2 cellular contexts compared by ENCODE assay signal in the genomic region with DNA sequence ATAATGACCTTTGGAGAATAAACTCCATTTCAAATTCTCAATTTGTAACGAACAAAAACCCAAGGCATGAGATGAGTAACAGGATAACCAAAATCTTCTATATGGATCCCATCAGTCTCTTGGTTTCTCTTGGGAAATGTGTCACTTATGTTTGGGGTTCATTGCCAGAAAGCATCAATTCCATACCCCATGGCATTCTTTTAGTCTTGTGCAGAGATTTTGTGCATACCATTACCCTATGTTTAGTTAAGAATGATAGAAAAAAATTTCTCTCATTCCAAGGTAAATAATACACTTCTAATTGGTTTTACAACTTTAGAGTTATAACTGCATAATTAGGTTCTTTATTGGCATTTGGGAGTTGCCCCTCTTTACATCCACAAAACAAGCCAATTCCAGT.
TF ChIP-seq lines count a peak whose summit lies in the region.

No MANE protein-coding gene starts in this region.

TF ChIP-seq in IMR-90, 13 proteins besides CTCF, POLR2A, EP300 and RAD21 (continued from another document):
- TF ChIP-seq CHD1 (IDR thresholded peaks at IDR 0.05; ENCODE audit: low read depth, low read length), result no peak
- TF ChIP-seq BHLHE40 (IDR thresholded peaks at IDR 0.05; ENCODE audit: low read depth, low read length), result no peak
- no peak for TF ChIP-seq RCOR1 (IDR thresholded peaks at IDR 0.05; ENCODE audit: insufficient replicate concordance, low read length)
- TF ChIP-seq MXI1 (IDR thresholded peaks at IDR 0.05; ENCODE audit: borderline replicate concordance, low read depth, low read length), result no peak
- TF ChIP-seq, protein P1, sequence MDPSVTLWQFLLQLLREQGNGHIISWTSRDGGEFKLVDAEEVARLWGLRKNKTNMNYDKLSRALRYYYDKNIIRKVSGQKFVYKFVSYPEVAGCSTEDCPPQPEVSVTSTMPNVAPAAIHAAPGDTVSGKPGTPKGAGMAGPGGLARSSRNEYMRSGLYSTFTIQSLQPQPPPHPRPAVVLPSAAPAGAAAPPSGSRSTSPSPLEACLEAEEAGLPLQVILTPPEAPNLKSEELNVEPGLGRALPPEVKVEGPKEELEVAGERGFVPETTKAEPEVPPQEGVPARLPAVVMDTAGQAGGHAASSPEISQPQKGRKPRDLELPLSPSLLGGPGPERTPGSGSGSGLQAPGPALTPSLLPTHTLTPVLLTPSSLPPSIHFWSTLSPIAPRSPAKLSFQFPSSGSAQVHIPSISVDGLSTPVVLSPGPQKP (IDR thresholded peaks at IDR 0.05; ENCODE audit: borderline replicate concordance, low read depth, low read length), result no peak

TF ChIP-seq in neural cell, 6 proteins besides CTCF, POLR2A, EP300 and RAD21 (continued from another document):
- TF ChIP-seq, protein P2, sequence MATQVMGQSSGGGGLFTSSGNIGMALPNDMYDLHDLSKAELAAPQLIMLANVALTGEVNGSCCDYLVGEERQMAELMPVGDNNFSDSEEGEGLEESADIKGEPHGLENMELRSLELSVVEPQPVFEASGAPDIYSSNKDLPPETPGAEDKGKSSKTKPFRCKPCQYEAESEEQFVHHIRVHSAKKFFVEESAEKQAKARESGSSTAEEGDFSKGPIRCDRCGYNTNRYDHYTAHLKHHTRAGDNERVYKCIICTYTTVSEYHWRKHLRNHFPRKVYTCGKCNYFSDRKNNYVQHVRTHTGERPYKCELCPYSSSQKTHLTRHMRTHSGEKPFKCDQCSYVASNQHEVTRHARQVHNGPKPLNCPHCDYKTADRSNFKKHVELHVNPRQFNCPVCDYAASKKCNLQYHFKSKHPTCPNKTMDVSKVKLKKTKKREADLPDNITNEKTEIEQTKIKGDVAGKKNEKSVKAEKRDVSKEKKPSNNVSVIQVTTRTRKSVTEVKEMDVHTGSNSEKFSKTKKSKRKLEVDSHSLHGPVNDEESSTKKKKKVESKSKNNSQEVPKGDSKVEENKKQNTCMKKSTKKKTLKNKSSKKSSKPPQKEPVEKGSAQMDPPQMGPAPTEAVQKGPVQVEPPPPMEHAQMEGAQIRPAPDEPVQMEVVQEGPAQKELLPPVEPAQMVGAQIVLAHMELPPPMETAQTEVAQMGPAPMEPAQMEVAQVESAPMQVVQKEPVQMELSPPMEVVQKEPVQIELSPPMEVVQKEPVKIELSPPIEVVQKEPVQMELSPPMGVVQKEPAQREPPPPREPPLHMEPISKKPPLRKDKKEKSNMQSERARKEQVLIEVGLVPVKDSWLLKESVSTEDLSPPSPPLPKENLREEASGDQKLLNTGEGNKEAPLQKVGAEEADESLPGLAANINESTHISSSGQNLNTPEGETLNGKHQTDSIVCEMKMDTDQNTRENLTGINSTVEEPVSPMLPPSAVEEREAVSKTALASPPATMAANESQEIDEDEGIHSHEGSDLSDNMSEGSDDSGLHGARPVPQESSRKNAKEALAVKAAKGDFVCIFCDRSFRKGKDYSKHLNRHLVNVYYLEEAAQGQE (IDR thresholded peaks at IDR 0.05; ENCODE audit: borderline replicate concordance), result no peak
- no peak for TF ChIP-seq POLR2AphosphoS5 (IDR thresholded peaks at IDR 0.05)
- no peak for TF ChIP-seq EZH2 (IDR thresholded peaks at IDR 0.05; ENCODE audit: borderline replicate concordance, insufficient read depth, low read length, poor library complexity, severe bottlenecking)
- TF ChIP-seq TAF1 (IDR thresholded peaks at IDR 0.05; ENCODE audit: low read depth), result no peak
- no peak for TF ChIP-seq MXI1 (conservative IDR thresholded peaks at IDR 0.05; ENCODE audit: poor library complexity, severe bottlenecking)
